In genomic region chr5:11075010-11075860, GRCh38 we compare ENCODE assay signal across 12 cellular contexts.
DNase-seq lines count a peak whose midpoint lies in the region; ATAC-seq and TF ChIP-seq lines count a peak whose summit lies in the region.
"Had no signal": no experiment of that assay in that cellular context is flagged by ENCODE, and none has a peak within 500 bp of the region (broad histone marks: within the 10 kb centered on the region; RNA-seq: fewer than 3 reads in every experiment).

No MANE protein-coding gene starts in this region.

- peak overlapping the region in 3 of 59 donors; percentile 7 to 28 (median 19) for H3K4me3 ChIP-seq in dorsolateral prefrontal cortex
- no peak overlapping the region for H3K4me3 ChIP-seq in MM.1S (ENCODE audit: low read length)

- intact Hi-C loops in dorsolateral prefrontal cortex (cut with DNase I) = loop anchor here (10.0 kb wide), 1 partner anchor 110 kb away; no protein-coding TSS in a partner anchor
- intact Hi-C loops in posterior cingulate gyrus (cut with DNase I) = no loop called here

- H3K27me3 ChIP-seq in dorsolateral prefrontal cortex (no peaks in the 10 kb centered on the region), MM.1S (replicated peaks; ENCODE audit: insufficient read depth, low read length) (no peaks in the 10 kb centered on the region)

- H3K4me1 ChIP-seq in MM.1S (ENCODE audit: low read length) = no peaks in the 10 kb centered on the region

- H3K27ac ChIP-seq in dorsolateral prefrontal cortex (peak overlapping the region in 45 of 59 donors; percentile 7 to 75 (median 46)), MM.1S (ENCODE audit: low read length) (no peak overlapping the region)

- no peaks in the 10 kb centered on the region for H3K36me3 ChIP-seq in MM.1S (replicated peaks; ENCODE audit: insufficient read depth, low read length)

- H2AFZ ChIP-seq in MM.1S (ENCODE audit: low read length) = no peak overlapping the region

- DNase-seq in NCI-H82 (lab: John Stamatoyannopoulos, UW) (peak; percentile 31), NCI-H82 treated with DMSO at 0.1 percent for 48 hours (lab: John Stamatoyannopoulos, UW; ENCODE audit: unreplicated experiment) (no peak), NCI-H69 (lab: John Stamatoyannopoulos, UW) (peak; percentile 32), dorsolateral prefrontal cortex (peak; percentile 22 to 96 (median 56)), posterior cingulate gyrus (peak in 9 of 10 donors; percentile 53 to 94 (median 66)), MM.1S (no peak)
- DNase-seq: ACHN; activated naive CD4-positive, alpha-beta T cell; NCI-H146; small intestine had no signal

- H3F3A ChIP-seq in MM.1S (ENCODE audit: insufficient read depth, low read length) = no peaks in the 10 kb centered on the region

- H3K4me2 ChIP-seq in MM.1S (ENCODE audit: low read depth, low read length) = no peak overlapping the region

- H3K9me3 ChIP-seq in MM.1S (replicated peaks; ENCODE audit: insufficient read depth, low read length) = no peaks in the 10 kb centered on the region

- no peak for ATAC-seq in GM19395 (IDR thresholded peaks at IDR 0.05; ENCODE audit: unreplicated experiment)
- ATAC-seq in GM21447 (IDR thresholded peaks at IDR 0.05; ENCODE audit: unreplicated experiment) = no peak

- H3K79me2 ChIP-seq in MM.1S (ENCODE audit: low read length) = no peaks in the 10 kb centered on the region

- no peak overlapping the region for H3K9ac ChIP-seq in MM.1S (ENCODE audit: low read length)

- no peaks in the 10 kb centered on the region for H3K9me2 ChIP-seq in MM.1S (replicated peaks; ENCODE audit: insufficient read depth, low read length)

- peak in 39 of 56 donors; percentile 2 to 52 (median 26) for TF ChIP-seq CTCF in dorsolateral prefrontal cortex (IDR thresholded peaks at IDR 0.05 in 54 of 56, conservative IDR thresholded peaks at IDR 0.05 in 2 of 56; ENCODE audit: low read depth in 1 of 56, partially characterized antibody in 56 of 56)
- no peak for TF ChIP-seq CTCF in MM.1S (IDR thresholded peaks at IDR 0.05; ENCODE audit: low read length)

- no peaks in the 10 kb centered on the region for H4K20me1 ChIP-seq in MM.1S (ENCODE audit: insufficient read depth, low read length)

Comparison
In these comparisons a context has a peak if more than half of its experiments do, and no peak if none do; other contexts are left out.
1. DNase-seq: peak in NCI-H82 (single experiment), NCI-H69 (single experiment), dorsolateral prefrontal cortex (10 of 10) and posterior cingulate gyrus (9 of 10); none in NCI-H82 treated with DMSO at 0.1 percent for 48 hours (single experiment) and MM.1S (single experiment).